In genomic region chr12:61554268-61555008, GRCh38 we compare ENCODE assay signal across 17 cellular contexts.
DNase-seq lines count a peak whose midpoint lies in the region; ATAC-seq and TF ChIP-seq lines count a peak whose summit lies in the region.
"Had no signal": no experiment of that assay in that cellular context is flagged by ENCODE, and none has a peak within 500 bp of the region (broad histone marks: within the 10 kb centered on the region; RNA-seq: fewer than 3 reads in every experiment).

No MANE protein-coding gene starts in this region.

- H3K9ac ChIP-seq in mesendoderm (ENCODE audit: low read length) = no peak overlapping the region
- H3K9ac ChIP-seq: BLaER1, GM23248 had no signal

- H2BK120ac ChIP-seq in mesendoderm (ENCODE audit: low read depth, low read length) = no peak overlapping the region

- WGBS in mesendoderm (ENCODE audit: extremely low coverage, insufficient coverage, low lambda C conversion rate) = no CpG with 5 or more reads among the region's 6 CpGs

- no peak overlapping the region for H2AK5ac ChIP-seq in mesendoderm (ENCODE audit: low read length)

- no peaks in the 10 kb centered on the region for H3K79me1 ChIP-seq in mesendoderm (ENCODE audit: low read length)

- ATAC-seq in RWPE2 (ENCODE audit: low read depth) = peak; percentile 88
- ATAC-seq: GM12878, HepG2 had no signal

- no peak overlapping the region for H3K4me3 ChIP-seq in RWPE2 (ENCODE audit: severe bottlenecking)
- H3K4me3 ChIP-seq in epithelial cell of esophagus (ENCODE audit: low read length) = peak overlapping the region; percentile 19
- no peak overlapping the region for H3K4me3 ChIP-seq in mesendoderm (ENCODE audit: low read length)
- H3K4me3 ChIP-seq: BLaER1, GM12878, GM23248 had no signal

- no peak overlapping the region for H3K23ac ChIP-seq in mesendoderm (ENCODE audit: low read length)

- H3K79me2 ChIP-seq in mesendoderm (ENCODE audit: control insufficient read depth, insufficient read depth, low read length) = no peaks in the 10 kb centered on the region

- no peak overlapping the region for H2BK15ac ChIP-seq in mesendoderm (replicated peaks; ENCODE audit: low read depth)

- no peaks in the 10 kb centered on the region for H3K27me3 ChIP-seq in RWPE2 (ENCODE audit: insufficient read depth, poor library complexity, severe bottlenecking)
- no peaks in the 10 kb centered on the region for H3K27me3 ChIP-seq in mesendoderm (ENCODE audit: insufficient read depth, low read length, poor library complexity)
- H3K27me3 ChIP-seq: BLaER1 had no signal

- H3K27ac ChIP-seq in RWPE2 (ENCODE audit: poor library complexity, severe bottlenecking) (peak overlapping the region; percentile 60), mesendoderm (ENCODE audit: low read depth, low read length) (no peak overlapping the region)
- H3K27ac ChIP-seq: 22Rv1, BLaER1, GM23248 had no signal

- H3K4me1 ChIP-seq in RWPE2 (ENCODE audit: insufficient read depth, poor library complexity, severe bottlenecking) (peaks cover 15% of the 10 kb centered on the region), mesendoderm (ENCODE audit: control insufficient read depth, low read depth, low read length) (no peaks in the 10 kb centered on the region)
- H3K4me1 ChIP-seq: BLaER1 had no signal

- H3K9me3 ChIP-seq in RWPE2 (ENCODE audit: severe bottlenecking) = no peaks in the 10 kb centered on the region
- H3K9me3 ChIP-seq: BLaER1 had no signal

- TF ChIP-seq CTCF in RWPE2 (IDR thresholded peaks at IDR 0.05; ENCODE audit: poor library complexity, severe bottlenecking) = no peak
- no peak for TF ChIP-seq CTCF in epithelial cell of esophagus (IDR thresholded peaks at IDR 0.05; ENCODE audit: insufficient read depth, low read depth, low read length, missing control alignments)

- no peak overlapping the region for H4K8ac ChIP-seq in mesendoderm (ENCODE audit: low read depth, low read length)

- no peak overlapping the region for H3K4ac ChIP-seq in mesendoderm (ENCODE audit: low read depth, low read length)

- H3K36me3 ChIP-seq in RWPE2 (ENCODE audit: low read depth) (no peaks in the 10 kb centered on the region), mesendoderm (ENCODE audit: control insufficient read depth, insufficient read depth, low read length) (no peaks in the 10 kb centered on the region)
- H3K36me3 ChIP-seq: BLaER1 had no signal

- H4K5ac ChIP-seq in mesendoderm (ENCODE audit: low read length) = no peak overlapping the region

- H3K18ac ChIP-seq in mesendoderm (ENCODE audit: low read length) = no peak overlapping the region

- DNase-seq in COLO829 (ENCODE audit: low spot score) (peak; percentile 34), RWPE2 (ENCODE audit: low spot score) (no peak), epithelial cell of esophagus (ENCODE audit: low read depth) (peak; percentile 96), medulla oblongata (ENCODE audit: extremely low spot score) (peak; percentile 6), UCSD-AML1 (lab: John Stamatoyannopoulos, UW; ENCODE audit: unreplicated experiment) (no peak), mesendoderm (no peak), NCI-H2029 (lab: John Stamatoyannopoulos, UW) (no peak)
- no peak for DNase-seq in activated CD4-positive, alpha-beta T cell treated with anti-CD3 and anti-CD28 coated beads for 4 hours
- DNase-seq: AML-193; CD4-positive, CD25-positive, alpha-beta regulatory T cell; DMS79; GM23248; H9 had no signal

- H2BK5ac ChIP-seq in mesendoderm (ENCODE audit: low read length) = no peak overlapping the region

- H3K56ac ChIP-seq in mesendoderm (ENCODE audit: low read length) = no peak overlapping the region

- no peak overlapping the region for H3K4me2 ChIP-seq in mesendoderm (ENCODE audit: low read length)
- H3K4me2 ChIP-seq: BLaER1 had no signal

Comparison
In these comparisons a context has a peak if more than half of its experiments do, and no peak if none do; other contexts are left out.
1. DNase-seq: peak in COLO829 (single experiment), epithelial cell of esophagus (single experiment) and medulla oblongata (single experiment); none in RWPE2 (single experiment), UCSD-AML1 (single experiment), mesendoderm (single experiment), activated CD4-positive, alpha-beta T cell treated with anti-CD3 and anti-CD28 coated beads for 4 hours (0 of 2) and NCI-H2029 (single experiment).